In genomic region chr15:57256941-57257340, GRCh38 we compare ENCODE assay signal across 27 cellular contexts.
"Had no signal": no experiment of that assay in that cellular context is flagged by ENCODE, and none has a peak within 500 bp of the region (broad histone marks: within the 10 kb centered on the region; RNA-seq: fewer than 3 reads in every experiment).

No MANE protein-coding gene starts in this region.

- H3K27me3 Mint-ChIP-seq: activated CD4-positive, alpha-beta memory T cell treated with anti-CD3 and anti-CD28 coated beads, Interleukin-2, amount 10 ng/mL, durations not matched to agents 7 days and 5 days; activated CD4-positive, alpha-beta T cell treated with anti-CD3 and anti-CD28 coated beads, Interleukin-2, amount 10 ng/mL, durations not matched to agents 7 days and 5 days; activated T-cell treated with anti-CD3 and anti-CD28 coated beads, Interleukin-2, amount 50 U/mL, for 24 hours; central memory CD8-positive, alpha-beta T cell; dendritic cell treated with granulocyte-macrophage colony-stimulating factor and Interleukin-4, amounts not matched to agents 40 ng/mL and 50 ng/mL, for 4 days; progenitor cell of endocrine pancreas had no signal

- H3K9me3 ChIP-seq: breast epithelium, esophagus squamous epithelium, left ventricle myocardium inferior, mucosa of descending colon, ovary, right lobe of liver, testis, transverse colon had no signal

- H3K27ac Mint-ChIP-seq: activated CD4-positive, alpha-beta memory T cell treated with anti-CD3 and anti-CD28 coated beads, Interleukin-2, amount 10 ng/mL, durations not matched to agents 7 days and 5 days; activated CD4-positive, alpha-beta T cell treated with anti-CD3 and anti-CD28 coated beads, Interleukin-2, amount 10 ng/mL, durations not matched to agents 7 days and 5 days; activated T-cell treated with anti-CD3 and anti-CD28 coated beads, Interleukin-2, amount 50 U/mL, for 24 hours; dendritic cell treated with granulocyte-macrophage colony-stimulating factor and Interleukin-4, amounts not matched to agents 40 ng/mL and 50 ng/mL, for 4 days; endodermal cell had no signal

- H3K27me3 ChIP-seq: breast epithelium, esophagus squamous epithelium, ovary, right lobe of liver, testis, transverse colon had no signal

- H3K4me3 ChIP-seq: breast epithelium, esophagus squamous epithelium, left ventricle myocardium inferior, mucosa of descending colon, ovary, right lobe of liver, testis, transverse colon had no signal

- ATAC-seq: mucosa of descending colon; right lobe of liver; stimulated activated naive CD8-positive, alpha-beta T cell treated with anti-CD3 and anti-CD28 coated beads, Interleukin-15, Interleukin-2, amounts not matched to agents 100 U/mL and 50 U/mL, for 24 hours had no signal

- H3K4me1 Mint-ChIP-seq: activated CD4-positive, alpha-beta memory T cell treated with anti-CD3 and anti-CD28 coated beads, Interleukin-2, amount 10 ng/mL, durations not matched to agents 7 days and 5 days; activated CD4-positive, alpha-beta T cell treated with anti-CD3 and anti-CD28 coated beads, Interleukin-2, amount 10 ng/mL, durations not matched to agents 7 days and 5 days; central memory CD8-positive, alpha-beta T cell had no signal

- FAIRE-seq: frontal cortex, TTC549 had no signal

- DNase-seq: activated CD4-positive, alpha-beta memory T cell treated with anti-CD3 and anti-CD28 coated beads, Interleukin-2, amount 10 ng/mL, durations not matched to agents 7 days and 5 days; activated CD4-positive, alpha-beta T cell treated with anti-CD3 and anti-CD28 coated beads, Interleukin-2, amount 10 ng/mL, durations not matched to agents 7 days and 5 days; activated CD4-positive, CD25-positive, alpha-beta regulatory T cell treated with anti-CD3 and anti-CD28 coated beads, Interleukin-2, amount 50 U/mL, for 72 hours; activated CD8-positive, alpha-beta memory T cell treated with anti-CD3 and anti-CD28 coated beads, Interleukin-2, amount 50 U/mL, for 48 hours; activated gamma-delta T cell; activated naive CD4-positive, alpha-beta T cell treated with anti-CD3 and anti-CD28 coated beads, Interleukin-2, amount 50 U/mL, for 16 hours; activated T-cell treated with anti-CD3 and anti-CD28 coated beads, Interleukin-2, amount 50 U/mL, for 24 hours; amniotic stem cell; endodermal cell; esophagus squamous epithelium; islet precursor cell; left ventricle myocardium inferior; mucosa of descending colon; ovary; right lobe of liver; stimulated activated CD4-positive, alpha-beta T cell treated with anti-CD3 and anti-CD28 coated beads, Interleukin-2, amount 100 ng/mL, for 48 hours; stimulated activated naive CD8-positive, alpha-beta T cell treated with anti-CD3 and anti-CD28 coated beads, Interleukin-15, Interleukin-2, amounts not matched to agents 100 U/mL and 50 U/mL, for 24 hours; T-helper 9 cell; testis; transverse colon; WERI-Rb-1 had no signal

- H3K9me3 Mint-ChIP-seq: activated CD4-positive, alpha-beta memory T cell treated with anti-CD3 and anti-CD28 coated beads, Interleukin-2, amount 10 ng/mL, durations not matched to agents 7 days and 5 days; activated CD4-positive, alpha-beta T cell treated with anti-CD3 and anti-CD28 coated beads, Interleukin-2, amount 10 ng/mL, durations not matched to agents 7 days and 5 days; activated T-cell treated with anti-CD3 and anti-CD28 coated beads, Interleukin-2, amount 50 U/mL, for 24 hours; central memory CD8-positive, alpha-beta T cell; dendritic cell treated with granulocyte-macrophage colony-stimulating factor and Interleukin-4, amounts not matched to agents 40 ng/mL and 50 ng/mL, for 4 days; endodermal cell had no signal

- H3K4me1 ChIP-seq: breast epithelium, esophagus squamous epithelium, left ventricle myocardium inferior, right lobe of liver, testis had no signal

- H3K27ac ChIP-seq: breast epithelium, esophagus squamous epithelium, left ventricle myocardium inferior, ovary, right lobe of liver, testis, transverse colon, WERI-Rb-1 had no signal

- H3K36me3 ChIP-seq: ovary had no signal

- H3K4me3 Mint-ChIP-seq: activated CD4-positive, alpha-beta memory T cell treated with anti-CD3 and anti-CD28 coated beads, Interleukin-2, amount 10 ng/mL, durations not matched to agents 7 days and 5 days; activated CD4-positive, alpha-beta T cell treated with anti-CD3 and anti-CD28 coated beads, Interleukin-2, amount 10 ng/mL, durations not matched to agents 7 days and 5 days; activated T-cell treated with anti-CD3 and anti-CD28 coated beads, Interleukin-2, amount 50 U/mL, for 24 hours; central memory CD8-positive, alpha-beta T cell; dendritic cell treated with granulocyte-macrophage colony-stimulating factor and Interleukin-4, amounts not matched to agents 40 ng/mL and 50 ng/mL, for 4 days; endodermal cell had no signal
